37 cellular contexts compared by ENCODE assay signal in the genomic region with DNA sequence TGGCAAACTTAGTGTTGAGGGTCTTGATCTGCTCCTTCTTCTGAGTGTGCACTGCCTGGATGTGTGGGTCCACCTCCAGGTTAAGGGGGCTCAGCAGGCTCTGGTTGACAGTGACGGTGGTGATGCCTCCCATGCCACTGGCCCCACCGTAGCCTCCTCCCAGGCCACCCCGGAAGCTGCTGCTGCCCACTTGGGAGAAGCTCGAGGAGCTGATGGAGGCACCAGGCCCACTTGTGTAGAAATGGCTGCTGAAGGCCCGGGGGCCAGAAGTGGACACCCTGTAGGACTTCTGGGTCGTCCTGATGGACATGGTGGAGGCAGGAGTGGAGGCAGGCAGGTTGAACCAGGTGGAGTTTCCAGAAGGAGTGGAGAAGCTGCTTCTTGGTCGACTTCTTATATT. TPM values are rescaled to one million over a fixed set of nuclear protein-coding genes. Genes with fewer than 3 reads are reported as not detected.
"Had no signal": no experiment of that assay in that cellular context is flagged by ENCODE, and none has a peak within 500 bp of the region (broad histone marks: within the 10 kb centered on the region; RNA-seq: fewer than 3 reads in every experiment).

No MANE protein-coding gene starts in this region.

- H3K4me3 ChIP-seq: adrenal gland, ascending aorta, body of pancreas, breast epithelium, cardiac muscle cell had no signal

- H3K9me3 ChIP-seq: adrenal gland, ascending aorta, body of pancreas, breast epithelium had no signal

- H3K4me3 Mint-ChIP-seq: activated naive CD4-positive, alpha-beta T cell treated with anti-CD3 and anti-CD28 coated beads for 36 hours; activated naive CD4-positive, alpha-beta T cell treated with anti-CD3 and anti-CD28 coated beads, Interleukin-2, amount 10 ng/mL, durations not matched to agents 7 days and 5 days; activated naive CD4-positive, alpha-beta T cell treated with anti-CD3 and anti-CD28 coated beads, Interleukin-2, amount 50 U/mL, for 24 hours; activated naive CD8-positive, alpha-beta T cell; activated naive CD8-positive, alpha-beta T cell treated with anti-CD3 and anti-CD28 coated beads for 36 hours; activated naive CD8-positive, alpha-beta T cell treated with anti-CD3 and anti-CD28 coated beads, Interleukin-2, amount 10 ng/mL, durations not matched to agents 7 days and 5 days; activated naive CD8-positive, alpha-beta T cell treated with anti-CD3 and anti-CD28 coated beads, Interleukin-2, amount 50 U/mL, for 24 hours; activated T-cell treated with anti-CD3 and anti-CD28 coated beads, Interleukin-2, amount 50 U/mL, for 24 hours; activated T-cell treated with anti-CD3 and anti-CD28 coated beads, Interleukin-2, amount 50 U/mL, for 4 hours; activated T-cell treated with anti-CD3 and anti-CD28 coated beads, Interleukin-2, amount 50 U/mL, for 72 hours; activated T-helper 1 cell treated with anti-CD3 and anti-CD28 coated beads, Interleukin-12 subunit alpha, Interleukin-12 subunit beta, Interleukin-2, Interleukin-4 antibody, amounts not matched to agents 30 ng/mL and 10 ng/mL and 1 ng/mL, durations not matched to agents 14 hours and 24 hours and 36 hours; activated T-helper 17 cell treated with anti-CD3 and anti-CD28 coated beads, Interleukin-2, amount 50 U/mL, for 72 hours; brain; central memory CD8-positive, alpha-beta T cell had no signal

- H3K4me1 Mint-ChIP-seq: activated naive CD4-positive, alpha-beta T cell treated with anti-CD3 and anti-CD28 coated beads, Interleukin-2, amount 10 ng/mL, durations not matched to agents 7 days and 5 days; activated naive CD4-positive, alpha-beta T cell treated with anti-CD3 and anti-CD28 coated beads, Interleukin-2, amount 50 U/mL, for 24 hours; activated naive CD8-positive, alpha-beta T cell treated with anti-CD3 and anti-CD28 coated beads for 36 hours; activated naive CD8-positive, alpha-beta T cell treated with anti-CD3 and anti-CD28 coated beads, Interleukin-2, amount 10 ng/mL, durations not matched to agents 7 days and 5 days; activated naive CD8-positive, alpha-beta T cell treated with anti-CD3 and anti-CD28 coated beads, Interleukin-2, amount 50 U/mL, for 24 hours; activated T-helper 17 cell treated with anti-CD3 and anti-CD28 coated beads, Interleukin-2, amount 50 U/mL, for 72 hours; brain; central memory CD8-positive, alpha-beta T cell had no signal

- H3K27ac ChIP-seq: adrenal gland, ascending aorta, body of pancreas, brain microvascular endothelial cell, breast epithelium, cardiac muscle cell had no signal

- H3K4me1 ChIP-seq: adrenal gland, ascending aorta, body of pancreas, breast epithelium had no signal

- H3K36me3 ChIP-seq: adrenal gland, ascending aorta, brain microvascular endothelial cell, breast epithelium, cardiac muscle cell had no signal

- H3K27me3 ChIP-seq: adrenal gland, ascending aorta, body of pancreas, brain microvascular endothelial cell, breast epithelium had no signal

- H3K27ac Mint-ChIP-seq: activated naive CD4-positive, alpha-beta T cell treated with anti-CD3 and anti-CD28 coated beads for 36 hours; activated naive CD4-positive, alpha-beta T cell treated with anti-CD3 and anti-CD28 coated beads, Interleukin-2, amount 10 ng/mL, durations not matched to agents 7 days and 5 days; activated naive CD4-positive, alpha-beta T cell treated with anti-CD3 and anti-CD28 coated beads, Interleukin-2, amount 50 U/mL, for 24 hours; activated naive CD4-positive, alpha-beta T cell treated with anti-CD3 and anti-CD28 coated beads, Interleukin-2, amount 50 U/mL, for 72 hours; activated naive CD8-positive, alpha-beta T cell; activated naive CD8-positive, alpha-beta T cell treated with anti-CD3 and anti-CD28 coated beads for 36 hours; activated naive CD8-positive, alpha-beta T cell treated with anti-CD3 and anti-CD28 coated beads, Interleukin-2, amount 10 ng/mL, durations not matched to agents 7 days and 5 days; activated naive CD8-positive, alpha-beta T cell treated with anti-CD3 and anti-CD28 coated beads, Interleukin-2, amount 50 U/mL, for 24 hours; activated T-cell treated with anti-CD3 and anti-CD28 coated beads, Interleukin-2, amount 50 U/mL, for 24 hours; activated T-cell treated with anti-CD3 and anti-CD28 coated beads, Interleukin-2, amount 50 U/mL, for 72 hours; activated T-helper 1 cell treated with anti-CD3 and anti-CD28 coated beads, Interleukin-12 subunit alpha, Interleukin-12 subunit beta, Interleukin-2, Interleukin-4 antibody, amounts not matched to agents 30 ng/mL and 10 ng/mL and 1 ng/mL, durations not matched to agents 14 hours and 24 hours and 36 hours; activated T-helper 17 cell treated with anti-CD3 and anti-CD28 coated beads, Interleukin-2, amount 50 U/mL, for 72 hours; activated T-helper 2 cell treated with anti-CD3 and anti-CD28 coated beads, Interferon-gamma antibody, Interleukin-2, Interleukin-4, amounts not matched to agents 10 μg/mL and 5 μg/mL and 100 μg/mL, durations not matched to agents 14 hours and 24 hours and 36 hours; brain had no signal

- H3K36me3 Mint-ChIP-seq: activated naive CD4-positive, alpha-beta T cell treated with anti-CD3 and anti-CD28 coated beads, Interleukin-2, amount 10 ng/mL, durations not matched to agents 7 days and 5 days; activated naive CD4-positive, alpha-beta T cell treated with anti-CD3 and anti-CD28 coated beads, Interleukin-2, amount 50 U/mL, for 24 hours; activated naive CD8-positive, alpha-beta T cell; activated naive CD8-positive, alpha-beta T cell treated with anti-CD3 and anti-CD28 coated beads for 36 hours; activated naive CD8-positive, alpha-beta T cell treated with anti-CD3 and anti-CD28 coated beads, Interleukin-2, amount 10 ng/mL, durations not matched to agents 7 days and 5 days; brain had no signal

- DNase-seq: activated effector memory CD4-positive, alpha-beta T cell treated with anti-CD3 and anti-CD28 coated beads, Interleukin-2, amount 50 U/mL, for 16 hours; activated effector memory CD4-positive, alpha-beta T cell treated with Interleukin-2 at 50 U/mL for 16 hours; activated gamma-delta T cell; activated gamma-delta T cell treated with Interleukin-2 at 50 U/mL for 16 hours; activated naive CD4-positive, alpha-beta T cell; activated naive CD4-positive, alpha-beta T cell treated with anti-CD3 and anti-CD28 coated beads for 36 hours; activated naive CD4-positive, alpha-beta T cell treated with anti-CD3 and anti-CD28 coated beads, Interleukin-2, amount 10 ng/mL, durations not matched to agents 7 days and 5 days; activated naive CD4-positive, alpha-beta T cell treated with anti-CD3 and anti-CD28 coated beads, Interleukin-2, amount 50 U/mL, for 16 hours; activated naive CD4-positive, alpha-beta T cell treated with Interleukin-2 at 50 U/mL for 16 hours; activated naive CD8-positive, alpha-beta T cell treated with anti-CD3 and anti-CD28 coated beads for 36 hours; activated naive CD8-positive, alpha-beta T cell treated with anti-CD3 and anti-CD28 coated beads, Interleukin-2, amount 10 ng/mL, durations not matched to agents 7 days and 5 days; activated naive CD8-positive, alpha-beta T cell treated with anti-CD3 and anti-CD28 coated beads, Interleukin-2, amount 50 U/mL, for 24 hours; activated T-cell treated with anti-CD3 and anti-CD28 coated beads, Interleukin-2, amount 50 U/mL, for 24 hours; activated T-cell treated with anti-CD3 and anti-CD28 coated beads, Interleukin-2, amount 50 U/mL, for 4 hours; activated T-cell treated with anti-CD3 and anti-CD28 coated beads, Interleukin-2, amount 50 U/mL, for 48 hours; activated T-cell treated with anti-CD3 and anti-CD28 coated beads, Interleukin-2, amount 50 U/mL, for 72 hours; adrenal gland; amniotic stem cell; amygdala; anterior cingulate cortex; aorta; body of pancreas; brain microvascular endothelial cell; caudate nucleus; central memory CD4-positive, alpha-beta T cell; cerebellar nuclear complex had no signal

- H3K9me3 Mint-ChIP-seq: activated naive CD4-positive, alpha-beta T cell treated with anti-CD3 and anti-CD28 coated beads for 36 hours; activated naive CD4-positive, alpha-beta T cell treated with anti-CD3 and anti-CD28 coated beads, Interleukin-2, amount 50 U/mL, for 24 hours; activated naive CD4-positive, alpha-beta T cell treated with anti-CD3 and anti-CD28 coated beads, Interleukin-2, amount 50 U/mL, for 72 hours; activated naive CD8-positive, alpha-beta T cell treated with anti-CD3 and anti-CD28 coated beads for 36 hours; activated naive CD8-positive, alpha-beta T cell treated with anti-CD3 and anti-CD28 coated beads, Interleukin-2, amount 10 ng/mL, durations not matched to agents 7 days and 5 days; activated naive CD8-positive, alpha-beta T cell treated with anti-CD3 and anti-CD28 coated beads, Interleukin-2, amount 50 U/mL, for 24 hours; activated T-cell treated with anti-CD3 and anti-CD28 coated beads, Interleukin-2, amount 50 U/mL, for 24 hours; activated T-cell treated with anti-CD3 and anti-CD28 coated beads, Interleukin-2, amount 50 U/mL, for 4 hours; activated T-cell treated with anti-CD3 and anti-CD28 coated beads, Interleukin-2, amount 50 U/mL, for 72 hours; activated T-helper 1 cell treated with anti-CD3 and anti-CD28 coated beads, Interleukin-12 subunit alpha, Interleukin-12 subunit beta, Interleukin-2, Interleukin-4 antibody, amounts not matched to agents 30 ng/mL and 10 ng/mL and 1 ng/mL, durations not matched to agents 14 hours and 24 hours and 36 hours; activated T-helper 17 cell treated with anti-CD3 and anti-CD28 coated beads, Interleukin-2, amount 50 U/mL, for 72 hours; activated T-helper 2 cell treated with anti-CD3 and anti-CD28 coated beads, Interferon-gamma antibody, Interleukin-2, Interleukin-4, amounts not matched to agents 10 μg/mL and 5 μg/mL and 100 μg/mL, durations not matched to agents 14 hours and 24 hours and 36 hours; central memory CD8-positive, alpha-beta T cell had no signal

RNA-seq across cellular contexts. Expression of gene NUP35, which starts 52.1 kb away (rescaled TPM):
- total RNA-seq: ascending aorta had no signal
